Comparison of ENCODE assay signal across 25 cellular contexts in the genomic region with DNA sequence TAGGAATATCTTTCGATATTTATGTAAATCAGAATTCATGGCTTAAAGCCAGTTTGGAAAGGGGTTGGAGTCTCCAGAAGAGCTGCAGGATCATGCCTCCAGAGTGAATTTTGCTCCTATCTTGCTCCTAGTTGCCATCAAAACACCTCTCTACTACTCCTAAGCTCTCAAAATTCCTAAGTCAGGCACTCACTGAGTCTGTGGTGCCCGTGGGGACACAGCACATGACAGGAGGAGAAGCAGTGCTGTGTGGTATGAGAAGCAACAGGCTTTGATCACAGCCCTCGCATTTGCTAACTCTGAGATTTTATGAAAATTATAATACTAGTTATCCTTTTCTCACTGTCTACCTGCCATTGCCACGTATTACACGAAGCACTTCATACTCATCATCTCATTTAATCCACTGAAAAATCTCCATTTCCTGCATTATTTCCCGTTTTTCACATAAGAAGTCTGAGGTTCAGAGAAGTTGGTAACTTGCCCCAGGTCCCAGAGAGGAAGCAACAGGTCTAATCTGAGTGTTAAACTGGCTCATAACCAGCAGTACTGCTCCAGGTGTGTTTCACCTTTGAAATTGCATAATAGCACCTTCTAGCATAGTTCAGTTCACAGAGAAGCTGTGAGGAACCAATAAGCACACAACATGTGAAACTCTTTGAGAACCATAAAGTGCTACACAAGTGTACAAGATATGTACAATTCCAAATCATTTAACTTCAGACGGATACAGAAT. TPM values are rescaled to one million over a fixed set of nuclear protein-coding genes. Genes with fewer than 3 reads are reported as not detected.
DNase-seq lines count a peak whose midpoint lies in the region; ATAC-seq and TF ChIP-seq lines count a peak whose summit lies in the region.
"Had no signal": no experiment of that assay in that cellular context is flagged by ENCODE, and none has a peak within 500 bp of the region (broad histone marks: within the 10 kb centered on the region; RNA-seq: fewer than 3 reads in every experiment).

No MANE protein-coding gene starts in this region.

- intact Hi-C loops in left lung (cut with DNase I) (no loop called here), thyroid gland (cut with DNase I) (no loop called here)

- TF ChIP-seq POLR2A in thyroid gland (IDR thresholded peaks at IDR 0.05): no peak

- H3K4me3 ChIP-seq in HEK293 (ENCODE audit: low read depth, low read length) (no peak overlapping the region), left lung (no peak overlapping the region), thyroid gland (replicated peaks in 1 of 3) (no peak overlapping the region)
- H3K4me3 ChIP-seq in effector memory CD4-positive, alpha-beta T cell (ENCODE audit: insufficient read depth, low read depth, low read length, poor library complexity, severe bottlenecking): no peak overlapping the region
- H3K4me3 ChIP-seq: GM12878, GM23248, HAP-1 had no signal

- DNase-seq in RPMI8226 (peak; percentile 74), left lung (no peak), thyroid gland (peak; percentile 40 to 56), cerebellar cortex (ENCODE audit: low spot score) (no peak), KG1 (lab: John Stamatoyannopoulos, UW) (no peak)
- no peak for DNase-seq in effector memory CD4-positive, alpha-beta T cell
- DNase-seq: ACHN; BE2C; C1 segment of cervical spinal cord; CD4-positive, CD25-positive, alpha-beta regulatory T cell; CD8-positive, alpha-beta memory T cell; COR-L47; DMS 273 treated with DMSO at 0.1 percent for 48 hours; DMS53; DND-41; EL; GM23248; IMR-90 had no signal

- WGBS in thyroid gland, 2 donors: 66% methylated on average over 7 of the region's 7 CpGs

- H3K36me3 ChIP-seq in HEK293 (ENCODE audit: control insufficient read depth in 2 of 2, insufficient read depth in 1 of 2, low read length in 2 of 2) (no peaks in the 10 kb centered on the region), left lung (no peaks in the 10 kb centered on the region), thyroid gland (no peaks in the 10 kb centered on the region)
- H3K36me3 ChIP-seq in effector memory CD4-positive, alpha-beta T cell (ENCODE audit: control insufficient read depth, insufficient read depth, low read length): no peaks in the 10 kb centered on the region
- H3K36me3 ChIP-seq: BE2C, HAP-1 had no signal

- H3K4me1 ChIP-seq in HEK293 (ENCODE audit: control insufficient read depth, insufficient read depth, low read length) (0 out of 2 replicates have a peak, but pooled peaks cover 2% of the 10 kb centered on the region), left lung (no peaks in the 10 kb centered on the region), thyroid gland (peaks cover 12 to 20% of the 10 kb centered on the region in 2 donors)
- no peaks in the 10 kb centered on the region for H3K4me1 ChIP-seq in effector memory CD4-positive, alpha-beta T cell (ENCODE audit: control insufficient read depth, insufficient read depth, low read length, poor library complexity, severe bottlenecking)
- H3K4me1 ChIP-seq: BE2C, HAP-1 had no signal

- CTCF ChIA-PET in HEK293 (lab: Yijun Ruan, JAX): no interaction called here

- ATAC-seq in left lung: peak; percentile 89
- no peak for ATAC-seq in HG02885 (IDR thresholded peaks at IDR 0.05; ENCODE audit: poor library complexity, unreplicated experiment)
- ATAC-seq: GM12878 had no signal

- H3K27ac ChIP-seq in HEK293 (ENCODE audit: extremely low read depth, low read depth, low read length): no peak overlapping the region
- H3K27ac ChIP-seq in left lung: no peak overlapping the region
- H3K27ac ChIP-seq in thyroid gland: peak overlapping the region in 1 of 3 donors; percentile 23
- no peak overlapping the region for H3K27ac ChIP-seq in effector memory CD4-positive, alpha-beta T cell (ENCODE audit: insufficient read depth, low read length, poor library complexity, severe bottlenecking)
- H3K27ac ChIP-seq: GM23248, HL-60 had no signal

- H3K9me3 ChIP-seq in HEK293 (ENCODE audit: control insufficient read depth, insufficient read depth, low read depth, low read length) (no peaks in the 10 kb centered on the region), left lung (no peaks in the 10 kb centered on the region), thyroid gland (no peaks in the 10 kb centered on the region)
- no peaks in the 10 kb centered on the region for H3K9me3 ChIP-seq in effector memory CD4-positive, alpha-beta T cell (ENCODE audit: control insufficient read depth, low read length)
- H3K9me3 ChIP-seq: BE2C, HAP-1 had no signal

- no peaks in the 10 kb centered on the region for H3K27me3 ChIP-seq in left lung
- no peaks in the 10 kb centered on the region for H3K27me3 ChIP-seq in thyroid gland
- H3K27me3 ChIP-seq in effector memory CD4-positive, alpha-beta T cell (replicated peaks; ENCODE audit: control insufficient read depth, insufficient read depth, low read length, poor library complexity, severe bottlenecking): no peaks in the 10 kb centered on the region
- H3K27me3 ChIP-seq: BE2C had no signal

- TF ChIP-seq CTCF in HEK293 (tag by site-specific recombination; IDR thresholded peaks at IDR 0.05) (no peak), left lung (IDR thresholded peaks at IDR 0.05) (no peak), thyroid gland (IDR thresholded peaks at IDR 0.05) (no peak)

- POLR2A ChIA-PET in HEK293 (lab: Yijun Ruan, JAX): no interaction called here

TF ChIP-seq in HEK293, 187 proteins besides CTCF, POLR2A, EP300 and RAD21:
- TF ChIP-seq ZNF184 (tag by site-specific recombination; IDR thresholded peaks at IDR 0.05) (no peak), SCRT2 (tag by site-specific recombination; IDR thresholded peaks at IDR 0.05) (peak; percentile 61), HOXD13 (CRISPR knock-in tag; IDR thresholded peaks at IDR 0.05; ENCODE audit: borderline replicate concordance) (no peak)

RNA-seq across cellular contexts. Expression of gene SLC35F4, which starts 33.1 kb away (rescaled TPM):
- total RNA-seq in left lung: not detected
- total RNA-seq in thyroid gland: 1 to 10 TPM; 1.5 to 4.0 (median 1.6) TPM
- total RNA-seq: A172; CD4-positive, CD25-positive, alpha-beta regulatory T cell; CD8-positive, alpha-beta memory T cell; GM12878; GM23248; H4; IMR-90 had no signal

Comparison
In these comparisons a context has a peak if more than half of its experiments do, and no peak if none do; other contexts are left out.
1. DNase-seq: peak in RPMI8226 (single experiment) and thyroid gland (2 of 2); none in left lung (0 of 2), cerebellar cortex (single experiment), KG1 (single experiment) and effector memory CD4-positive, alpha-beta T cell (0 of 3).